Comparison of ENCODE assay signal across 8 cellular contexts in the genomic region with DNA sequence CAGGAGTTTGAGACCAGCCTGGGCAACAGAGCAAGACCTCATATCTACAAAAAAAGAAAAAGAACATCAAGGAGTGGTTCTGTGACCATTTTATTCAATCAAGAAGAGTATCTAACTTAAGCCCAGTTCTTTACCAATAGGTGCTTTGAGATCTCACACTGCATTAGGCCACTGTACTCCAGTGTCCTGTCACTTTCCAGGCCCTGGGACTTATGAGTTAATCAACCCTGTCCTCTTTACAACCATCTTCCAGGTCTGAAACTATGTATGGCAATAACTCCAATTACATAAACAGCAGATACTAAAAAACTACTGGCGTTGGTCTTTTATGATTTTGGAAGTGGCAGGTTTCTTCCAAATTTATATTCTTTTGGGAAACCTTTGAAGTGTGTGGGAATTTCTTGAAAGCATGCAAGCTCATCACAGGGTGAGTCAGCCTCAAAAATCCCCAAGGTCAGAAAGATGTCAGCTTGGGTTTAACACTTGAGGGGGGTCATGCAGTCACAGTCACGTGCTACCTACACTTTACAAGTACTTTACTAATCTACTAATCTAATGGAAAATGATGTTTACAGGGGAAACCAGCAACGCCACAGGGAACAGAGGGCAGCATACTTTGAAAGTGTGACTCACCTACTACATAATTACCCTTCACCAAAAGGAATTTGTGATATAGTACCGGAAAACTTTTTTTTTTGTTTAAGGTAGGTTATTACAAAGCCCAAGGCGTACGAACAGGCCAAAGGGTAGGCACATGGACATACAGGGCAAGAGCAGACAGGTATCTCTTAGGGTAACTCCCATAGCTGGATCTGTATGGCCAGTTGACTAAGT. TPM values are rescaled to one million over a fixed set of nuclear protein-coding genes. Genes with fewer than 3 reads are reported as not detected.
DNase-seq lines count a peak whose midpoint lies in the region; ATAC-seq and TF ChIP-seq lines count a peak whose summit lies in the region.

No MANE protein-coding gene starts in this region.

- peaks cover 45% of the 10 kb centered on the region for H3K36me3 ChIP-seq in MG63

- peaks cover 64% of the 10 kb centered on the region for H3K36me3 Mint-ChIP-seq in effector memory CD8-positive, alpha-beta T cell (ENCODE audit: insufficient read depth)
- peaks cover 36 to 37% of the 10 kb centered on the region in 2 donors for H3K36me3 Mint-ChIP-seq in CD14-positive monocyte

- ATAC-seq in effector memory CD8-positive, alpha-beta T cell (replicated peaks): peak; percentile 33

- no peaks in the 10 kb centered on the region for H3K27me3 Mint-ChIP-seq in effector memory CD8-positive, alpha-beta T cell
- peaks cover 0 to 2% (median 0%) of the 10 kb centered on the region in 3 donors for H3K27me3 Mint-ChIP-seq in CD14-positive monocyte (ENCODE audit: low read depth in 3 of 3)

- no peak for TF ChIP-seq CTCF in CD14-positive monocyte (IDR thresholded peaks at IDR 0.05)

- DNase-seq in SIG-M5 treated with dmso at 0.1 percent for 504 hours (lab: John Stamatoyannopoulos, UW; ENCODE audit: unreplicated experiment) (peak; percentile 12), SIG-M5 (lab: John Stamatoyannopoulos, UW) (no peak), MG63 (peak; percentile 76), NCI-H146 treated with DMSO at 0.1 percent for 48 hours (lab: John Stamatoyannopoulos, UW; ENCODE audit: unreplicated experiment) (no peak), CD14-positive monocyte (ENCODE audit: low spot score) (no peak), NCI-H146 (lab: John Stamatoyannopoulos, UW) (no peak)
- DNase-seq in effector memory CD8-positive, alpha-beta T cell: no peak
- DNase-seq in stimulated activated CD4-positive, alpha-beta T cell treated with anti-CD3 and anti-CD28 coated beads, Interleukin-1b, Interleukin-23, amount 100 ng/mL, for 24 hours (ENCODE audit: low read depth in 4 of 4, low spot score in 1 of 4): peak in 3 of 4 experiments; percentile 26 to 28 (median 28)

- no peaks in the 10 kb centered on the region for H3K9me3 Mint-ChIP-seq in effector memory CD8-positive, alpha-beta T cell
- no peaks in the 10 kb centered on the region for H3K9me3 Mint-ChIP-seq in CD14-positive monocyte

- H3K9me3 ChIP-seq in MG63: no peaks in the 10 kb centered on the region

- H3K4me3 ChIP-seq in MG63: no peak overlapping the region

- no peaks in the 10 kb centered on the region for H3K4me1 Mint-ChIP-seq in effector memory CD8-positive, alpha-beta T cell (ENCODE audit: low read depth in 2 of 2)
- peaks cover 50% of the 10 kb centered on the region for H3K4me1 Mint-ChIP-seq in CD14-positive monocyte

- no peak overlapping the region for H3K4me3 Mint-ChIP-seq in effector memory CD8-positive, alpha-beta T cell
- peak overlapping the region in 1 of 2 donors; percentile 20 for H3K4me3 Mint-ChIP-seq in CD14-positive monocyte

- peak overlapping the region in 1 of 2 donors; percentile 33 for H3K27ac Mint-ChIP-seq in effector memory CD8-positive, alpha-beta T cell
- peak overlapping the region in 2 of 7 donors; percentile 35 to 46 for H3K27ac Mint-ChIP-seq in CD14-positive monocyte

- no peaks in the 10 kb centered on the region for H3K27me3 ChIP-seq in MG63

- intact Hi-C loops in CD14-positive monocyte (cut with micrococcal nuclease): no loop called here

RNA-seq across cellular contexts. Expression of a gene that starts 15.6 kb away (rescaled TPM):
- total RNA-seq in MG63 (2014; rRNA removed; shearing (Covaris generic); ENCODE audit: low replicate concordance): 16.0 and 30.5 TPM in 2 replicates
- polyA plus RNA-seq in CD14-positive monocyte: 10 to 100 TPM; 38.1 to 45.3 TPM

Comparison
In these comparisons a context has a peak if more than half of its experiments do, and no peak if none do; other contexts are left out.
1. DNase-seq: peak in SIG-M5 treated with dmso at 0.1 percent for 504 hours (single experiment), MG63 (single experiment) and stimulated activated CD4-positive, alpha-beta T cell treated with anti-CD3 and anti-CD28 coated beads, Interleukin-1b, Interleukin-23, amount 100 ng/mL, for 24 hours (3 of 4); none in SIG-M5 (single experiment), effector memory CD8-positive, alpha-beta T cell (0 of 3), NCI-H146 treated with DMSO at 0.1 percent for 48 hours (single experiment), CD14-positive monocyte (single experiment) and NCI-H146 (single experiment).